ENCODE assay signal across 1 cellular context in the genomic region with DNA sequence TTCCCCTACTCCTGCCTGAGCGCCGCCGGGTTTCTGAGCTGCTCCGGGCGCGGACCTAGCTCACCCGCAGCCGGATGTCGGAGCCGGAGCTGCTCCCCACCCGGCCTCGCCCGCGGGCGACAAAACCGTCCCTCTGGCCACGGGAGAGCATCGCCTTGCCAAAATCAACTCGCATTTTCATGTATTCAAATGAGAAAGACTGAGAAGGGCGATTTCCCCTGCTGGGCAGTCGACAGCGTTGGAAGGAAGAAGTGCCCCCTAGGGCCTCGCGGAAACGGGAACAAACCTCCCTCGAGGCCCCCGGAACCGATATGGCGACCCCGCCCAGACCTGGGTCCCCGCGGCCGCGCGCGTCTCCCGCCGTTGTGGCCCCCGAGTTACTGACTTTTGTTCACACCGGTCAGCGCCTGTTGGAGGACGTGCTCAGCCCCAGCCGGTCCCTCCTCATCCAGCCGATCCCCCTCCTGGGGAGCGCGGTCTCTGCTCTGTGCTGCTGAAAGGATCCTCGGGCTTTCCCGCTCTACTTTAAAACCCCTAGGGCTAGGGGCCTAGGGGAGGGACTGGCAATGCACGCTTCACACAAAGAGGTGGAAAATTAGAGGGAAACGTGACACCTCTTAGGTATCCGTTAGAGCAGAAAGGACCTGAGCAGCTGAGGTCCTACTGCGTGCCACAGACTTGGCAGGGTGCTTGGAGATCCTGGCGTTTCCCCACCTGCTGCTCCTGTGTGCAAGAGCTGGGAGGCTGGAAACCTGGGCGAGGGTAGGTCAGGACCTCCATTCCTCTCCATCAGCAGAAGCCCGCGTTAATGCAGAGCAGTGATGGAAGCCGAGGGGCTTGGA.
TF ChIP-seq lines count a peak whose summit lies in the region.

No MANE protein-coding gene starts in this region.

TF ChIP-seq in liver, 16 proteins besides CTCF, POLR2A, EP300 and RAD21 (continued from another document):
- TF ChIP-seq REST (IDR thresholded peaks at IDR 0.05) (no peak), HNF4A (conservative IDR thresholded peaks at IDR 0.05) (no peak), EGR1 (IDR thresholded peaks at IDR 0.05; ENCODE audit: low read depth in 2 of 2) (no peak)
